ENCODE assay signal across 9 cellular contexts in the genomic region with DNA sequence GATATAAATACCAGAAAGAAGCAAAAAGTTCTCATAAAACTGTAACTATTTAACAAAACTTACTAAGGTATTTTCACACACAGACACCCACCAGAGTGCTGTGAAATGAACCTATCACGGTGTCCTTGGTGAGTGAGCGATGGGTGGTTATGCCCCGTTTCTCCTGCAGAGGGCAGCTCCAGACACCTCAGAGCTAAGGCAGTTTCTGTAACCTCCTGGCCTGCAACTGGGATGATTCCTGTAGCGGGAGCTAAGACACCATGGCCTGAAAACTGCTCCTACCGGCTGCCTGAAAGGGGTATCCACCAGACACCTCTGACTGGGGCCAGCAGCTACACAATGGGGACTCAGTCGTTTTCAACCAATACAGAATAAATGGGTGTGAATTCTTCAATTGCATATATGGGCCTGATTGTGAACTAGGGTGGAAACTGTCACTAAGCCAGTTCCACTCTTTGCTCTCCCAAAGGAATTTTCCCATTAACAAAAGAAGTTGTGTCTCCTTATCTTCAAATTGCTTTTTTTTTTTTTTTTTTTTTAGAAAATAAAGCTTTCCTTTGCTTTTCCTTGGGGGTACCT.
DNase-seq lines count a peak whose midpoint lies in the region; ATAC-seq and TF ChIP-seq lines count a peak whose summit lies in the region.
"Had no signal": no experiment of that assay in that cellular context is flagged by ENCODE, and none has a peak within 500 bp of the region (broad histone marks: within the 10 kb centered on the region; RNA-seq: fewer than 3 reads in every experiment).

No MANE protein-coding gene starts in this region.

- no peaks in the 10 kb centered on the region for H3K36me3 ChIP-seq in brain microvascular endothelial cell (replicated peaks)
- H3K36me3 ChIP-seq: cardiac muscle cell had no signal

- no peak overlapping the region for H3K4me3 Mint-ChIP-seq in mesothelial cell of epicardium

- no peaks in the 10 kb centered on the region for H3K9me3 Mint-ChIP-seq in mesothelial cell of epicardium

- no peak overlapping the region for H3K27ac ChIP-seq in brain microvascular endothelial cell
- H3K27ac ChIP-seq: cardiac muscle cell had no signal

- DNase-seq in NCI-H1105 treated with DMSO at 0.1 percent for 48 hours (lab: John Stamatoyannopoulos, UW) (peak; percentile 31), NCI-H1105 (lab: John Stamatoyannopoulos, UW) (no peak), GM20000 (ENCODE audit: low spot score) (peak; percentile 58), OCI-M1 (lab: John Stamatoyannopoulos, UW) (peak; percentile 92), brain microvascular endothelial cell (peak; percentile 4), mesothelial cell of epicardium (ENCODE audit: low spot score in 2 of 2, unreplicated experiment in 2 of 2) (peak in 1 of 2 experiments; percentile 68), NCI-H774 (lab: John Stamatoyannopoulos, UW) (no peak)

- H3K4me3 ChIP-seq in brain microvascular endothelial cell (ENCODE audit: low read depth, low read length), result no peak overlapping the region
- H3K4me3 ChIP-seq: cardiac muscle cell had no signal

- H3K27me3 ChIP-seq in brain microvascular endothelial cell (replicated peaks), result no peaks in the 10 kb centered on the region
- H3K27me3 ChIP-seq: cardiac muscle cell had no signal

- H3K27me3 Mint-ChIP-seq in mesothelial cell of epicardium (ENCODE audit: low read depth), result peaks cover 8% of the 10 kb centered on the region

- H3K36me3 Mint-ChIP-seq in mesothelial cell of epicardium, result no peaks in the 10 kb centered on the region

- peak; percentile 99 for ATAC-seq in HG03460 (IDR thresholded peaks at IDR 0.05; ENCODE audit: unreplicated experiment)

- in situ Hi-C loops in brain microvascular endothelial cell (cut with HindIII; ENCODE audit: low pct_ligation_motif_present, low sequenced_read_pairs), result no loop called here

- no peaks in the 10 kb centered on the region for H3K4me1 Mint-ChIP-seq in mesothelial cell of epicardium

- TF ChIP-seq CTCF in GM20000 (IDR thresholded peaks at IDR 0.05; ENCODE audit: extremely low read depth, missing control alignments), result peak; percentile 75
- TF ChIP-seq CTCF in brain microvascular endothelial cell (IDR thresholded peaks at IDR 0.05; ENCODE audit: low read depth, low read length, missing control alignments), result peak; percentile 85
- peak; percentile 75 for TF ChIP-seq CTCF in mesothelial cell of epicardium (IDR thresholded peaks at IDR 0.05; ENCODE audit: unreplicated experiment)

- no peak overlapping the region for H3K27ac Mint-ChIP-seq in mesothelial cell of epicardium

Comparison
In these comparisons a context has a peak if more than half of its experiments do, and no peak if none do; other contexts are left out.
1. DNase-seq: peak in NCI-H1105 treated with DMSO at 0.1 percent for 48 hours (single experiment), GM20000 (single experiment), OCI-M1 (single experiment) and brain microvascular endothelial cell (single experiment); none in NCI-H1105 (single experiment) and NCI-H774 (single experiment).
2. Peak in every context shown above with its lines, with median percentiles within 50 percentile points of each other: CTCF ChIP-seq.